1 cellular context compared by ENCODE assay signal in genomic region chr5:96093890-96094381, GRCh38.
TF ChIP-seq lines count a peak whose summit lies in the region.

No MANE protein-coding gene starts in this region.

TF ChIP-seq in HCT116, 20 proteins besides CTCF, POLR2A, EP300 and RAD21 (continued from another document):
- TF ChIP-seq EZH2phosphoT487 (IDR thresholded peaks at IDR 0.05; ENCODE audit: borderline replicate concordance) = no peak
